1 cellular context compared by ENCODE assay signal in genomic region chr15:84905016-84905916, GRCh38.
TF ChIP-seq lines count a peak whose summit lies in the region.

No MANE protein-coding gene starts in this region.

TF ChIP-seq in H1, 55 proteins besides CTCF, POLR2A, EP300 and RAD21:
- TF ChIP-seq EZH2 (IDR thresholded peaks at IDR 0.05; ENCODE audit: low read depth, low read length, severe bottlenecking) (no peak), PHF8 (conservative IDR thresholded peaks at IDR 0.05; ENCODE audit: low read depth, low read length) (no peak), CHD1 (IDR thresholded peaks at IDR 0.05; ENCODE audit: low read depth, low read length) (no peak)
